ENCODE assay signal across 32 cellular contexts in the genomic region with DNA sequence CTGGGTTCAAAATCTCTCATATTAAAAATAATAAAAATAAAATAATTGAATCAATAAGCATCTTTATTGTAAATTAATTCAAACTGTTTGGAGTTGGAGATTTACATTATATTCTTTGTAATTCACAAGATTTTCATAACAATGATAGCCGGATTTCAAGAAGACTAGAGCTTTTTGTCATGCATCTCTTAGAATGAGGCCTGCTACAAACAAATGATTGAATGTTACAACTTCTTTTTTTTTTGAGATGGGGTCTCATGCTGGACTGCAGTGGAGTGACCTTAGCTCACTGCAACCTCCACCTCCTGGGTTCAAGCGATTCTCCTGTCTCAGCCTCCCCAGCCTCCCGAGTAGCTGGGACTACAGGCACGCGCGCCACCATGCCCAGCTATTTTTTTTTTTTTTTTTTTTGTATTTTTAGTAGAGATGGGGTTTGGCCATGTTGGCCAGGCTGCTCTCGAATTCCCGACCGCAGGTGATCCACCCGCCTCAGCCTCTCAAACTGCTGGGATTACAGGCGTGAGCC.
"Had no signal": no experiment of that assay in that cellular context is flagged by ENCODE, and none has a peak within 500 bp of the region (broad histone marks: within the 10 kb centered on the region; RNA-seq: fewer than 3 reads in every experiment).

No MANE protein-coding gene starts in this region.

- H3K27me3 ChIP-seq: adrenal gland, ascending aorta, cardiac muscle cell, ovary, upper lobe of left lung, vagina had no signal

- ATAC-seq: activated CD4-positive, alpha-beta T cell treated with anti-CD3 and anti-CD28 coated beads for 36 hours; effector memory CD8-positive, alpha-beta T cell; sciatic nerve; stimulated activated naive CD8-positive, alpha-beta T cell treated with anti-CD3 and anti-CD28 coated beads, Interleukin-15, Interleukin-2, amounts not matched to agents 100 U/mL and 50 U/mL, for 24 hours had no signal

- H3K9me3 Mint-ChIP-seq: activated naive CD4-positive, alpha-beta T cell treated with anti-CD3 and anti-CD28 coated beads for 36 hours; activated naive CD8-positive, alpha-beta T cell treated with anti-CD3 and anti-CD28 coated beads for 36 hours; activated T-helper 1 cell treated with anti-CD3 and anti-CD28 coated beads, Interleukin-12 subunit alpha, Interleukin-12 subunit beta, Interleukin-2, Interleukin-4 antibody, amounts not matched to agents 30 ng/mL and 10 ng/mL and 1 ng/mL, durations not matched to agents 14 hours and 24 hours and 36 hours; brain; effector memory CD8-positive, alpha-beta T cell; mesothelial cell of epicardium; naive B cell; nephron progenitor cell; T-helper 2 cell treated with Interferon-gamma antibody and Interleukin-4, amounts not matched to agents 5 μg/mL and 100 μg/mL, for 36 hours had no signal

- H3K27ac Mint-ChIP-seq: activated CD4-positive, alpha-beta T cell treated with anti-CD3 and anti-CD28 coated beads for 36 hours; activated naive CD4-positive, alpha-beta T cell treated with anti-CD3 and anti-CD28 coated beads for 36 hours; activated naive CD8-positive, alpha-beta T cell treated with anti-CD3 and anti-CD28 coated beads for 36 hours; activated T-helper 1 cell treated with anti-CD3 and anti-CD28 coated beads, Interleukin-12 subunit alpha, Interleukin-12 subunit beta, Interleukin-2, Interleukin-4 antibody, amounts not matched to agents 30 ng/mL and 10 ng/mL and 1 ng/mL, durations not matched to agents 14 hours and 24 hours and 36 hours; brain; effector memory CD8-positive, alpha-beta T cell; mesothelial cell of epicardium; naive B cell; nephron progenitor cell; T-helper 2 cell treated with Interferon-gamma antibody and Interleukin-4, amounts not matched to agents 5 μg/mL and 100 μg/mL, for 36 hours had no signal

- H3K4me1 ChIP-seq: prostate gland had no signal

- H3K4me3 ChIP-seq: adrenal gland, ascending aorta, cardiac muscle cell, coronary artery, ovary, prostate gland, skin epidermis, thoracic aorta, upper lobe of left lung, vagina had no signal

- H3K9me3 ChIP-seq: adrenal gland, ascending aorta, ovary, prostate gland, thoracic aorta, upper lobe of left lung, vagina had no signal

- H3K4me3 Mint-ChIP-seq: activated CD4-positive, alpha-beta T cell treated with anti-CD3 and anti-CD28 coated beads for 36 hours; activated naive CD4-positive, alpha-beta T cell treated with anti-CD3 and anti-CD28 coated beads for 36 hours; activated naive CD8-positive, alpha-beta T cell treated with anti-CD3 and anti-CD28 coated beads for 36 hours; activated T-helper 1 cell treated with anti-CD3 and anti-CD28 coated beads, Interleukin-12 subunit alpha, Interleukin-12 subunit beta, Interleukin-2, Interleukin-4 antibody, amounts not matched to agents 30 ng/mL and 10 ng/mL and 1 ng/mL, durations not matched to agents 14 hours and 24 hours and 36 hours; mesothelial cell of epicardium had no signal

- H3K27me3 Mint-ChIP-seq: activated CD4-positive, alpha-beta T cell treated with anti-CD3 and anti-CD28 coated beads for 36 hours; effector memory CD8-positive, alpha-beta T cell; naive B cell had no signal

- DNase-seq: activated CD4-positive, alpha-beta T cell treated with anti-CD3 and anti-CD28 coated beads for 36 hours; activated CD4-positive, alpha-beta T cell treated with anti-CD3 and anti-CD28 coated beads, Interleukin-2, amount 50 U/mL, for 48 hours; activated CD4-positive, CD25-positive, alpha-beta regulatory T cell; activated CD8-positive, alpha-beta memory T cell treated with anti-CD3 and anti-CD28 coated beads for 24 hours; activated effector memory CD4-positive, alpha-beta T cell treated with anti-CD3 and anti-CD28 coated beads, Interleukin-2, amount 50 U/mL, for 16 hours; activated naive CD4-positive, alpha-beta T cell treated with anti-CD3 and anti-CD28 coated beads for 36 hours; activated naive CD8-positive, alpha-beta T cell treated with anti-CD3 and anti-CD28 coated beads for 36 hours; adrenal gland; cerebellar nuclear complex; effector memory CD8-positive, alpha-beta T cell; head of caudate nucleus; hippocampal formation; naive B cell; nephron progenitor cell; ovary; retina; stimulated activated CD4-positive, alpha-beta T cell treated with anti-CD3 and anti-CD28 coated beads, Interleukin-12 subunit alpha, Interleukin-12 subunit beta, amount 100 ng/mL, for 4 hours; stimulated activated CD4-positive, alpha-beta T cell treated with anti-CD3 and anti-CD28 coated beads, Interleukin-4, amount 100 ng/mL, for 1 hour; stimulated activated naive CD8-positive, alpha-beta T cell treated with anti-CD3 and anti-CD28 coated beads, Interleukin-15, Interleukin-2, amounts not matched to agents 100 U/mL and 50 U/mL, for 24 hours; upper lobe of left lung had no signal

- H3K36me3 ChIP-seq: ovary, prostate gland had no signal

- H3K36me3 Mint-ChIP-seq: naive B cell had no signal

- H3K27ac ChIP-seq: adrenal gland, ascending aorta, cardiac muscle cell, coronary artery, ovary, prostate gland, skin epidermis, thoracic aorta, upper lobe of left lung, vagina had no signal
